21 cellular contexts compared by ENCODE assay signal in genomic region chr17:17520599-17521232, GRCh38.
"Had no signal": no experiment of that assay in that cellular context is flagged by ENCODE, and none has a peak within 500 bp of the region (broad histone marks: within the 10 kb centered on the region; RNA-seq: fewer than 3 reads in every experiment).

No MANE protein-coding gene starts in this region.

- H3K4me2 ChIP-seq: hepatocyte, smooth muscle cell had no signal

- H3K4me1 ChIP-seq: suprapubic skin, upper lobe of right lung, uterus had no signal

- H2AFZ ChIP-seq: hepatocyte had no signal

- H3K4me3 ChIP-seq: coronary artery, heart left ventricle, hepatocyte, lung, smooth muscle cell, suprapubic skin, transverse colon, upper lobe of right lung, uterus had no signal

- H3K9me3 ChIP-seq: heart left ventricle, neutrophil, suprapubic skin, transverse colon, upper lobe of right lung, uterus had no signal

- H3K27ac ChIP-seq: coronary artery, heart left ventricle, hepatocyte, neutrophil, suprapubic skin, transverse colon, upper lobe of right lung, uterus had no signal

- ATAC-seq: heart left ventricle; left colon; natural killer cell; sciatic nerve; stimulated activated naive CD8-positive, alpha-beta T cell treated with anti-CD3 and anti-CD28 coated beads, Interleukin-15, amount 100 ng/mL, for 72 hours; upper lobe of right lung had no signal

- DNase-seq: effector CD4-positive, alpha-beta T cell; left colon; natural killer cell; retina; stimulated activated CD4-positive, alpha-beta T cell treated with anti-CD3 and anti-CD28 coated beads, Interleukin-12 subunit alpha, Interleukin-12 subunit beta, amount 100 ng/mL, for 4 hours; stimulated activated CD4-positive, alpha-beta T cell treated with anti-CD3 and anti-CD28 coated beads, Interleukin-1b, Interleukin-23, amount 100 ng/mL, for 48 hours; stimulated activated CD4-positive, alpha-beta T cell treated with anti-CD3 and anti-CD28 coated beads, Interleukin-4, amount 100 ng/mL, for 1 hour; stimulated activated CD8-positive, alpha-beta memory T cell treated with anti-CD3 and anti-CD28 coated beads, Interleukin-4, amount 100 ng/mL, for 48 hours; stimulated activated naive CD4-positive, alpha-beta T cell; stimulated activated naive CD8-positive, alpha-beta T cell treated with anti-CD3 and anti-CD28 coated beads, Interleukin-15, amount 100 ng/mL, for 72 hours; transverse colon; upper lobe of right lung; uterus had no signal

- H3K27me3 ChIP-seq: heart left ventricle, hepatocyte, neutrophil, suprapubic skin, transverse colon, upper lobe of right lung, uterus had no signal

- H3K36me3 ChIP-seq: neutrophil, transverse colon, upper lobe of right lung, uterus had no signal

- H3K79me2 ChIP-seq: hepatocyte had no signal
